11 cellular contexts compared by ENCODE assay signal in genomic region chr2:207328944-207329386, GRCh38.
A peak's percentile ranks its signal among the peaks of the same experiment; 100 is the strongest.
DNase-seq lines count a peak whose midpoint lies in the region; ATAC-seq and TF ChIP-seq lines count a peak whose summit lies in the region.
"Had no signal": no experiment of that assay in that cellular context is flagged by ENCODE, and none has a peak within 500 bp of the region (broad histone marks: within the 10 kb centered on the region; RNA-seq: fewer than 3 reads in every experiment).

No MANE protein-coding gene starts in this region.

- no peaks in the 10 kb centered on the region for H3K9me3 Mint-ChIP-seq in activated naive CD4-positive, alpha-beta T cell treated with anti-CD3 and anti-CD28 coated beads for 36 hours
- H3K9me3 Mint-ChIP-seq in Calu3 (ENCODE audit: low read depth, unreplicated experiment) = no peaks in the 10 kb centered on the region

- in situ Hi-C loops in GM23248 (cut with MboI) = no loop called here
- in situ Hi-C loops in IMR-90 (cut with MboI; ENCODE audit: low sequenced_read_pairs) = no loop called here

- no peak overlapping the region for H3K56ac ChIP-seq in IMR-90 (ENCODE audit: extremely low read depth, insufficient read depth, low read length)

- peaks cover 52% of the 10 kb centered on the region for H3K4me1 Mint-ChIP-seq in activated naive CD4-positive, alpha-beta T cell treated with anti-CD3 and anti-CD28 coated beads for 36 hours (ENCODE audit: low read depth)
- no peaks in the 10 kb centered on the region for H3K4me1 Mint-ChIP-seq in Calu3 (ENCODE audit: low read depth, unreplicated experiment)

- peak overlapping the region; percentile 62 for H3K27ac Mint-ChIP-seq in activated naive CD4-positive, alpha-beta T cell treated with anti-CD3 and anti-CD28 coated beads for 36 hours
- H3K27ac Mint-ChIP-seq in Calu3 (ENCODE audit: unreplicated experiment) = no peak overlapping the region

- no peak overlapping the region; the same call in 1 of the 2 replicates for H3K18ac ChIP-seq in IMR-90 (ENCODE audit: low read depth, low read length)

- peak overlapping the region; percentile 64 for H3K14ac ChIP-seq in IMR-90 (replicated peaks; ENCODE audit: low read depth, low read length)

- no peaks in the 10 kb centered on the region for H3K27me3 ChIP-seq in GM23248 (replicated peaks; ENCODE audit: insufficient read depth)
- H3K27me3 ChIP-seq in IMR-90 (ENCODE audit: control insufficient read depth, insufficient read depth, low read length) = no peaks in the 10 kb centered on the region
- no peaks in the 10 kb centered on the region for H3K27me3 ChIP-seq in smooth muscle cell (ENCODE audit: low read depth)

- 0 out of 2 replicates have a peak overlapping the region, but pooled peaks have one; percentile 16 for H2AFZ ChIP-seq in GM23248
- H2AFZ ChIP-seq in IMR-90 (replicated peaks; ENCODE audit: low read length, poor library complexity) = no peak overlapping the region
- H2AFZ ChIP-seq in smooth muscle cell (ENCODE audit: low read depth) = peak overlapping the region; percentile 57

- H3K4me3 ChIP-seq in GM23248 (no peak overlapping the region), IMR-90 (ENCODE audit: insufficient read depth, low read depth, low read length) (no peak overlapping the region), smooth muscle cell (no peak overlapping the region)

- TF ChIP-seq CTCF in IMR-90 (conservative IDR thresholded peaks at IDR 0.05; ENCODE audit: low read depth, low read length) (no peak), smooth muscle cell (IDR thresholded peaks at IDR 0.05; ENCODE audit: borderline replicate concordance, insufficient read depth, poor library complexity, severe bottlenecking) (no peak), Calu3 (IDR thresholded peaks at IDR 0.05; ENCODE audit: unreplicated experiment) (no peak)

- H3K27me3 Mint-ChIP-seq in activated naive CD4-positive, alpha-beta T cell treated with anti-CD3 and anti-CD28 coated beads for 36 hours (ENCODE audit: low read depth) = no peaks in the 10 kb centered on the region
- H3K27me3 Mint-ChIP-seq in Calu3 (ENCODE audit: unreplicated experiment) = no peaks in the 10 kb centered on the region

- H3K9me3 ChIP-seq in GM23248 (ENCODE audit: low read depth) (no peaks in the 10 kb centered on the region), IMR-90 (ENCODE audit: control insufficient read depth, insufficient read depth, low read length) (no peaks in the 10 kb centered on the region), smooth muscle cell (replicated peaks; ENCODE audit: low read depth) (no peaks in the 10 kb centered on the region)

- H4K5ac ChIP-seq in IMR-90 (ENCODE audit: low read depth, low read length) = no peak overlapping the region

- no peak for TF ChIP-seq RAD21 in IMR-90 (IDR thresholded peaks at IDR 0.05; ENCODE audit: low read length)

- no peak overlapping the region for H3K23ac ChIP-seq in IMR-90 (ENCODE audit: low read depth, low read length)

- H3K36me3 Mint-ChIP-seq in activated naive CD4-positive, alpha-beta T cell treated with anti-CD3 and anti-CD28 coated beads for 36 hours (ENCODE audit: low read depth) = no peaks in the 10 kb centered on the region
- no peaks in the 10 kb centered on the region for H3K36me3 Mint-ChIP-seq in Calu3 (ENCODE audit: insufficient read depth, unreplicated experiment)

- peak overlapping the region; percentile 65; the same call in 1 of the 2 replicates for H2BK120ac ChIP-seq in IMR-90 (ENCODE audit: low read depth, low read length)

- H3K27ac ChIP-seq in GM23248 (no peak overlapping the region), IMR-90 (ENCODE audit: insufficient read depth, low read length) (no peak overlapping the region), smooth muscle cell (ENCODE audit: low read depth) (peak overlapping the region; percentile 99)

- H3K36me3 ChIP-seq in GM23248 (ENCODE audit: low read depth) = no peaks in the 10 kb centered on the region
- H3K36me3 ChIP-seq in IMR-90 (ENCODE audit: control insufficient read depth, insufficient read depth, low read length) = no peaks in the 10 kb centered on the region
- H3K36me3 ChIP-seq in smooth muscle cell (ENCODE audit: low read depth) = no peaks in the 10 kb centered on the region

- H3K4ac ChIP-seq in IMR-90 (ENCODE audit: low read depth, low read length) = peak overlapping the region; percentile 62; the same call in 1 of the 2 replicates

- peaks cover 7% of the 10 kb centered on the region for H3K9me1 ChIP-seq in IMR-90 (ENCODE audit: insufficient read depth, low read length)

- no peak overlapping the region for H3K9ac ChIP-seq in GM23248
- no peak overlapping the region for H3K9ac ChIP-seq in IMR-90 (ENCODE audit: low read depth, low read length)
- H3K9ac ChIP-seq in smooth muscle cell (ENCODE audit: low read depth) = no peak overlapping the region

- dilution Hi-C loops in IMR-90 (cut with HindIII; ENCODE audit: low sequenced_read_pairs, unreplicated experiment) = no loop called here

- H3K9me2 ChIP-seq in GM23248 (ENCODE audit: insufficient read depth) = no peaks in the 10 kb centered on the region

- peak; percentile 21 for DNase-seq in activated naive CD4-positive, alpha-beta T cell treated with anti-CD3 and anti-CD28 coated beads for 36 hours
- DNase-seq in activated naive CD4-positive, alpha-beta T cell (lab: John Stamatoyannopoulos, UW) = no peak
- no peak for DNase-seq in GM23248
- DNase-seq in IMR-90 = no peak
- DNase-seq in smooth muscle cell (lab: John Stamatoyannopoulos, UW; ENCODE audit: unreplicated experiment) = no peak
- DNase-seq in Calu3 = no peak
- no peak for DNase-seq in left lobe of liver (ENCODE audit: low spot score)
- DNase-seq in NCI-H1092 treated with DMSO at 0.1 percent for 48 hours (lab: John Stamatoyannopoulos, UW) = no peak
- DNase-seq: amygdala; NCI-H1930; stimulated activated CD4-positive, alpha-beta T cell treated with anti-CD3 and anti-CD28 coated beads, Interleukin-4, amount 100 ng/mL, for 4 hours had no signal

- peak overlapping the region in 1 of 2 experiments; percentile 61; a peak in 1 of 4 replicates for H4K8ac ChIP-seq in IMR-90 (ENCODE audit: low read depth in 2 of 2, low read length in 2 of 2)

- no peaks in the 10 kb centered on the region for H4K20me1 ChIP-seq in GM23248 (ENCODE audit: insufficient read depth)
- no peaks in the 10 kb centered on the region for H4K20me1 ChIP-seq in IMR-90 (ENCODE audit: insufficient read depth, low read length)
- H4K20me1 ChIP-seq in smooth muscle cell (ENCODE audit: low read depth) = no peaks in the 10 kb centered on the region

- peak overlapping the region; percentile 66; the same call in 1 of the 3 replicates for H2BK15ac ChIP-seq in IMR-90 (ENCODE audit: low read depth, low read length)

- peaks cover 0 to 4% of the 10 kb centered on the region in 2 experiments; a peak in 1 of 4 replicates for H3K79me1 ChIP-seq in IMR-90 (ENCODE audit: low read depth in 1 of 2, low read length in 2 of 2)

- intact Hi-C loops in activated naive CD4-positive, alpha-beta T cell treated with anti-CD3 and anti-CD28 coated beads for 36 hours (cut with micrococcal nuclease) = loop anchor here (1.0 kb wide), 1 partner anchor 12 kb away; no protein-coding TSS in a partner anchor
- intact Hi-C loops in IMR-90 (cut with micrococcal nuclease) = no loop called here
- intact Hi-C loops in Calu3 (cut with micrococcal nuclease; ENCODE audit: unreplicated experiment) = no loop called here

- peak overlapping the region; percentile 27 for H3K4me3 Mint-ChIP-seq in activated naive CD4-positive, alpha-beta T cell treated with anti-CD3 and anti-CD28 coated beads for 36 hours
- H3K4me3 Mint-ChIP-seq in Calu3 (ENCODE audit: low read depth, unreplicated experiment) = no peak overlapping the region

- BruUV-seq in IMR-90 (replicated peaks; lab: Mats Ljungman, UMichigan) = no TSS peak
- BruUV-seq in Calu3 (replicated peaks; lab: Mats Ljungman, UMichigan) = no TSS peak

- H3K4me2 ChIP-seq in GM23248 (ENCODE audit: unreplicated experiment) (no peak overlapping the region), IMR-90 (ENCODE audit: low read depth, low read length) (no peak overlapping the region), smooth muscle cell (peak overlapping the region; percentile 22)

- no peaks in the 10 kb centered on the region for H3K79me2 ChIP-seq in GM23248 (ENCODE audit: insufficient read depth)
- no peaks in the 10 kb centered on the region for H3K79me2 ChIP-seq in smooth muscle cell (ENCODE audit: low read depth)

- TF ChIP-seq POLR2A in IMR-90 (IDR thresholded peaks at IDR 0.05; ENCODE audit: low read depth, low read length) = no peak

- H2AK5ac ChIP-seq in IMR-90 (ENCODE audit: low read depth, low read length) = peak overlapping the region; percentile 72

- H2BK20ac ChIP-seq in IMR-90 (ENCODE audit: low read depth, low read length) = peak overlapping the region; percentile 82

- peak overlapping the region; percentile 59 for H4K91ac ChIP-seq in IMR-90 (ENCODE audit: insufficient read depth, low read depth, low read length)

- no peak overlapping the region for H2BK5ac ChIP-seq in IMR-90 (ENCODE audit: low read depth, low read length, poor library complexity, severe bottlenecking)

- CTCF ChIA-PET in activated naive CD4-positive, alpha-beta T cell treated with anti-CD3 and anti-CD28 coated beads for 36 hours (lab: Charles Lee) = interaction anchor here (0.6 to 1.6 kb wide), 2 partner anchors 144 to 208 kb away, joined by 3 read pairs; no protein-coding TSS in a partner anchor
- CTCF ChIA-PET in IMR-90 (lab: Yijun Ruan, JAX) = interaction anchor here (0.7 to 1.4 kb wide), 2 partner anchors 8 to 149 kb away, joined by 3 read pairs; no protein-coding TSS in a partner anchor
- CTCF ChIA-PET in Calu3 (lab: Charles Lee) = no interaction called here

- POLR2A ChIA-PET in IMR-90 (lab: Charles Lee; ENCODE audit: unreplicated experiment) = interaction anchor here (0.7 kb wide), 1 partner anchor 161 kb away, joined by 3 read pairs; no protein-coding TSS in a partner anchor

- peaks cover 30% of the 10 kb centered on the region for H3K4me1 ChIP-seq in GM23248 (ENCODE audit: insufficient read depth)
- H3K4me1 ChIP-seq in IMR-90 (ENCODE audit: control insufficient read depth, insufficient read depth, low read length) = peaks cover 7% of the 10 kb centered on the region
- peaks cover 1% of the 10 kb centered on the region for H3K4me1 ChIP-seq in smooth muscle cell (ENCODE audit: low read depth)

- ATAC-seq in IMR-90 (ENCODE audit: low read depth) (no peak), left lobe of liver (no peak)

- H3F3A ChIP-seq in GM23248 (ENCODE audit: insufficient read depth) (peaks cover 20% of the 10 kb centered on the region), smooth muscle cell (ENCODE audit: low read depth) (peaks cover 19% of the 10 kb centered on the region)

- no peak overlapping the region for H2AK9ac ChIP-seq in IMR-90 (replicated peaks; ENCODE audit: low read depth, low read length, poor library complexity)

- WGBS in GM23248 (ENCODE audit: low coverage in 1 of 2, low lambda C conversion rate in 2 of 2, missing lambda C conversion rate in 2 of 2), 2 experiments = 100% methylated on average over 1 of the region's 1 CpG
- 100% methylated on average over 1 of the region's 1 CpG; no CpG with 5 or more reads in 1 of the 2 experiments for WGBS in IMR-90 (ENCODE audit: extremely low coverage in 2 of 2, insufficient read length in 1 of 2), 2 experiments
- 42% methylated on average over 1 of the region's 1 CpG for WGBS in smooth muscle cell (ENCODE audit: low lambda C conversion rate)

TF ChIP-seq in IMR-90, 13 proteins besides CTCF, POLR2A, EP300 and RAD21 (continues in another document):
- no peak for TF ChIP-seq RCOR1 (IDR thresholded peaks at IDR 0.05; ENCODE audit: insufficient replicate concordance, low read length)
- no peak for TF ChIP-seq MXI1 (IDR thresholded peaks at IDR 0.05; ENCODE audit: borderline replicate concordance, low read depth, low read length)
